8 cellular contexts compared by ENCODE assay signal in the genomic region with DNA sequence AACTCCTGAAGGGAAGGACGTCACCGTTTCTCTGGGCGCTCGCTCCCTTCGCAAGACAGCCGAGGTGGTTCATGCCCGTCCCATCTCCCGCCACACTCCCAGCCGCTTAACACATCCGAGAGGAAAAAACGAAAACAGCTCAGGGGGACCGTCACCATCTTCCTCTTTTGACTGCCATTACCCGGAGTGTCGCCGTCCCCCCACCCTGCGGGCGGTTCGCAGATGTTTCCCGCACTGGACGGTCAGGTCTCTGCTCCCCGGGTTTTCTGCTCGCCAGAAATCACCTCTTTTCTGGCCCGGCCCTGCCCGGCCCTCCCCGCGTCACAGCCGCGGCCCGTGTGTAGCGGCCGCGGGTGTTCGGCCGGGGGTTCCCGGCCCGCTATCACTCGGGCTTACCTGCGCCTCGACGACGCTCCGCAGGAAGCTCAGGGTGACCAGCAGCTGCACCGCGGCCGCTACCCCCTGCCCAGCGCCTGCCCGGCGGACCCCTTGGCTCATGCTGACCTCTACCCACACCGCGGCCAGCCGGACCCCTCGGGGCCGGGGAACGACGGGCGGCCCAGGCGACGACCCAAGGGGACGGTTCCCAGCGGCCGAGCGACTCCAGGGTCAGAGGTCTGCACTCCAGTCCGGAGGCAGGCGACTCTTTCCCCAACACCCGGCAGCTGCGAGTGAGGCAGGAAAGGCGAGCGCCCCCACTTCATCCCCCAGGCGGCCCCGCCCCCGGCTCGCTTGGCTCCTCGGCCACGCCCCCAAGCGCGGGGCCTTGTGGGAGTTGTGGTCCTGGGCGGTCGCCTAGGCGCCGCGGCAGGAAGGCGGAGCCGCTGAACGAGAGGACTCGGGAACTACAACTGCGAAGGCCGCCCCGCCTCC. TPM values are rescaled to one million over a fixed set of nuclear protein-coding genes. Genes with fewer than 3 reads are reported as not detected.
A peak's percentile ranks its signal among the peaks of the same experiment; 100 is the strongest.
DNase-seq lines count a peak whose midpoint lies in the region; ATAC-seq, FAIRE-seq and TF ChIP-seq lines count a peak whose summit lies in the region.

A gene with protein sequence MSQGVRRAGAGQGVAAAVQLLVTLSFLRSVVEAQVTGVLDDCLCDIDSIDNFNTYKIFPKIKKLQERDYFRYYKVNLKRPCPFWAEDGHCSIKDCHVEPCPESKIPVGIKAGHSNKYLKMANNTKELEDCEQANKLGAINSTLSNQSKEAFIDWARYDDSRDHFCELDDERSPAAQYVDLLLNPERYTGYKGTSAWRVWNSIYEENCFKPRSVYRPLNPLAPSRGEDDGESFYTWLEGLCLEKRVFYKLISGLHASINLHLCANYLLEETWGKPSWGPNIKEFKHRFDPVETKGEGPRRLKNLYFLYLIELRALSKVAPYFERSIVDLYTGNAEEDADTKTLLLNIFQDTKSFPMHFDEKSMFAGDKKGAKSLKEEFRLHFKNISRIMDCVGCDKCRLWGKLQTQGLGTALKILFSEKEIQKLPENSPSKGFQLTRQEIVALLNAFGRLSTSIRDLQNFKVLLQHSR (minus strand): TSS at position 673 of the 873 bp plus-strand sequence. CDS start 175 bp downstream, at position 498.

- no peak for FAIRE-seq in keratinocyte (lab: Jason Lieb, UNC)

- dilution Hi-C loops in keratinocyte (cut with MboI; ENCODE audit: extremely low pct_ligation_motif_present, low sequenced_read_pairs): no loop called here

- H3K27me3 ChIP-seq in keratinocyte (ENCODE audit: control insufficient read depth, extremely low read depth, insufficient read depth, low read length): no peaks in the 10 kb centered on the region

- peak within 1 kb of the TSS; percentile 59 for H3K27ac ChIP-seq in keratinocyte (ENCODE audit: control insufficient read depth, insufficient read depth, low read length)

- peaks cover 4% of the 10 kb centered on the region for H3K4me1 ChIP-seq in keratinocyte (ENCODE audit: control insufficient read depth, extremely low read depth, insufficient read depth, low read length)

- no peaks in the 10 kb centered on the region for H3K9me3 ChIP-seq in keratinocyte (ENCODE audit: control insufficient read depth, low read depth, low read length)

- H2AFZ ChIP-seq in keratinocyte (ENCODE audit: control insufficient read depth, low read length): peak within 1 kb of the TSS; percentile 95

- no peaks in the 10 kb centered on the region for H3K79me2 ChIP-seq in keratinocyte (ENCODE audit: control insufficient read depth, insufficient read depth, low read length)

- H3K4me2 ChIP-seq in keratinocyte (ENCODE audit: control insufficient read depth, extremely low read depth, insufficient read depth, low read depth, low read length): peak within 1 kb of the TSS; percentile 90

- H4K20me1 ChIP-seq in keratinocyte (ENCODE audit: control insufficient read depth, extremely low read depth, insufficient read depth, low read length): no peaks in the 10 kb centered on the region

- H3K4me3 ChIP-seq in keratinocyte (ENCODE audit: control insufficient read depth in 2 of 3, extremely low read depth in 1 of 3, insufficient read depth in 2 of 3, low read depth in 1 of 3, low read length in 3 of 3): peak within 1 kb of the TSS; percentile 64 to 84 (median 84)

- peak in 1 of 3 experiments; percentile 4 for TF ChIP-seq CTCF in keratinocyte (optimal IDR thresholded peaks at IDR 0.05 in 1 of 3, IDR thresholded peaks at IDR 0.05 in 1 of 3, conservative IDR thresholded peaks at IDR 0.05 in 1 of 3; ENCODE audit: extremely low read depth in 1 of 3, insufficient read depth in 2 of 3, low read length in 3 of 3)

- H3K9ac ChIP-seq in keratinocyte (ENCODE audit: control insufficient read depth, extremely low read depth, insufficient read depth, low read length): peak within 1 kb of the TSS; percentile 84

- no peaks in the 10 kb centered on the region for H3K36me3 ChIP-seq in keratinocyte (ENCODE audit: control insufficient read depth in 2 of 2, extremely low read depth in 1 of 2, insufficient read depth in 2 of 2, low read length in 2 of 2)

- DNase-seq in AG20443 (ENCODE audit: low spot score) (peak; percentile 98), NCI-H345 (lab: John Stamatoyannopoulos, UW) (peak; percentile 99), cerebellar cortex (ENCODE audit: low spot score) (peak; percentile 97), keratinocyte (ENCODE audit: low read depth, low spot score) (peak; percentile 69)
- peak; percentile 95 for DNase-seq in activated CD4-positive, CD25-positive, alpha-beta regulatory T cell treated with anti-CD3 and anti-CD28 coated beads, Interleukin-2, amount 50 U/mL, for 16 hours (ENCODE audit: low read depth, low spot score)
- peak; percentile 87 to 96 (median 89) for DNase-seq in stimulated activated CD4-positive, alpha-beta T cell treated with anti-CD3 and anti-CD28 coated beads, Interleukin-12 subunit alpha, Interleukin-12 subunit beta, amount 100 ng/mL, for 48 hours (ENCODE audit: low read depth in 2 of 3, low spot score in 1 of 3)

- no peaks in the 10 kb centered on the region for H3K9me1 ChIP-seq in keratinocyte (ENCODE audit: control insufficient read depth, extremely low read depth, insufficient read depth, low read length)

- ATAC-seq in GM19025 (IDR thresholded peaks at IDR 0.05; ENCODE audit: low read depth, unreplicated experiment) (peak; percentile 84), HG03280 (IDR thresholded peaks at IDR 0.05; ENCODE audit: unreplicated experiment) (peak; percentile 87)

RNA-seq across cellular contexts. Expression of the gene that starts here (rescaled TPM):
- polyA plus RNA-seq in keratinocyte: 1.5 to 3.1 TPM (median 1.5 TPM) in 3 replicates
- 1.8 TPM for polyA plus RNA-seq in keratinocyte (2011; ENCODE audit: low read depth)
- polyA plus RNA-seq in keratinocyte (2011; cell fraction: cytosol; rRNA removed): 0.68 and 1.7 TPM in 2 replicates
- 2.1 and 4.0 TPM in 2 replicates for polyA plus RNA-seq in keratinocyte (2011; cell fraction: nucleus; rRNA removed)
- 1.9 and 2.0 TPM in 2 replicates for polyA plus RNA-seq in keratinocyte (2012; ENCODE audit: low replicate concordance)
- 0.33 to 2.8 TPM (median 2.0 TPM) in 3 replicates for polyA minus RNA-seq in keratinocyte
- 1.9 TPM for polyA minus RNA-seq in keratinocyte (2011; cell fraction: cytosol; rRNA and poly(A)+ RNA removed)
- 2.3 and 4.2 TPM in 2 replicates for polyA minus RNA-seq in keratinocyte (2011; cell fraction: nucleus; rRNA and poly(A)+ RNA removed)

Comparison
In these comparisons a context has a peak if more than half of its experiments do, and no peak if none do; other contexts are left out.
1. Peak in every context shown above with its lines: DNase-seq, ATAC-seq, H3K4me3 ChIP-seq and H3K27ac ChIP-seq.